16 cellular contexts compared by ENCODE assay signal in genomic region chr3:177813322-177813721, GRCh38.
DNase-seq lines count a peak whose midpoint lies in the region; ATAC-seq and TF ChIP-seq lines count a peak whose summit lies in the region.
"Had no signal": no experiment of that assay in that cellular context is flagged by ENCODE, and none has a peak within 500 bp of the region (broad histone marks: within the 10 kb centered on the region; RNA-seq: fewer than 3 reads in every experiment).

No MANE protein-coding gene starts in this region.

- DNase-seq in NCI-H1092 treated with DMSO at 0.1 percent for 48 hours (lab: John Stamatoyannopoulos, UW) = peak; percentile 55
- peak; percentile 94 for DNase-seq in dermis blood vessel endothelial cell
- DNase-seq in pons (ENCODE audit: low spot score) = peak; percentile 38
- no peak for DNase-seq in AG08395 (ENCODE audit: low spot score)
- DNase-seq in T-helper 1 cell = no peak
- DNase-seq: activated T-cell treated with anti-CD3 and anti-CD28 coated beads for 4 hours, DMS153, erythroblast, hypothalamus, KG1, mesendoderm had no signal

- peak overlapping the region; percentile 90; the same call in 1 of the 2 replicates for H3K27ac ChIP-seq in C4-2B
- H3K27ac ChIP-seq: neutrophil had no signal

- no peak; the same call in 1 of the 2 replicates for TF ChIP-seq CTCF in C4-2B (conservative IDR thresholded peaks at IDR 0.05)

- ATAC-seq in HG02571 (IDR thresholded peaks at IDR 0.05; ENCODE audit: unreplicated experiment) (no peak), HG03045 (IDR thresholded peaks at IDR 0.05; ENCODE audit: unreplicated experiment) (no peak)
- ATAC-seq: GM12878 had no signal

Comparison
In these comparisons a context has a peak if more than half of its experiments do, and no peak if none do; other contexts are left out.
1. DNase-seq: peak in NCI-H1092 treated with DMSO at 0.1 percent for 48 hours (single experiment), dermis blood vessel endothelial cell (single experiment) and pons (single experiment); none in AG08395 (single experiment) and T-helper 1 cell (0 of 5).